36 cellular contexts compared by ENCODE assay signal in genomic region chr4:93370256-93370655, GRCh38.
"Had no signal": no experiment of that assay in that cellular context is flagged by ENCODE, and none has a peak within 500 bp of the region (broad histone marks: within the 10 kb centered on the region; RNA-seq: fewer than 3 reads in every experiment).

No MANE protein-coding gene starts in this region.

- H3K27ac Mint-ChIP-seq: activated CD4-positive, alpha-beta memory T cell treated with anti-CD3 and anti-CD28 coated beads, Interleukin-2, amount 10 ng/mL, durations not matched to agents 7 days and 5 days; activated CD4-positive, alpha-beta T cell treated with anti-CD3 and anti-CD28 coated beads for 36 hours; activated CD4-positive, alpha-beta T cell treated with anti-CD3 and anti-CD28 coated beads, Interleukin-2, amount 10 ng/mL, durations not matched to agents 7 days and 5 days; activated naive CD4-positive, alpha-beta T cell treated with anti-CD3 and anti-CD28 coated beads, Interleukin-2, amount 10 ng/mL, durations not matched to agents 7 days and 5 days; activated naive CD4-positive, alpha-beta T cell treated with anti-CD3 and anti-CD28 coated beads, Interleukin-2, amount 50 U/mL, for 24 hours; activated naive CD8-positive, alpha-beta T cell; activated T-cell treated with anti-CD3 and anti-CD28 coated beads, Interleukin-2, amount 50 U/mL, for 72 hours; activated T-helper 2 cell treated with anti-CD3 and anti-CD28 coated beads, Interferon-gamma antibody, Interleukin-2, Interleukin-4, amounts not matched to agents 10 μg/mL and 5 μg/mL and 100 μg/mL, durations not matched to agents 14 hours and 24 hours and 36 hours; brain; T-helper 1 cell treated with Interleukin-12 subunit alpha and Interleukin-12 subunit beta and Interleukin-4 antibody, amounts not matched to agents 30 μg/mL and 1 μg/mL, for 36 hours; T-helper 2 cell treated with Interferon-gamma antibody and Interleukin-4, amounts not matched to agents 5 μg/mL and 100 μg/mL, for 36 hours; WTC11 had no signal

- H3K4me1 Mint-ChIP-seq: activated CD4-positive, alpha-beta memory T cell treated with anti-CD3 and anti-CD28 coated beads, Interleukin-2, amount 10 ng/mL, durations not matched to agents 7 days and 5 days; activated CD4-positive, alpha-beta T cell treated with anti-CD3 and anti-CD28 coated beads for 36 hours; activated CD4-positive, alpha-beta T cell treated with anti-CD3 and anti-CD28 coated beads, Interleukin-2, amount 10 ng/mL, durations not matched to agents 7 days and 5 days; activated naive CD4-positive, alpha-beta T cell treated with anti-CD3 and anti-CD28 coated beads, Interleukin-2, amount 10 ng/mL, durations not matched to agents 7 days and 5 days; activated naive CD4-positive, alpha-beta T cell treated with anti-CD3 and anti-CD28 coated beads, Interleukin-2, amount 50 U/mL, for 24 hours; central memory CD8-positive, alpha-beta T cell had no signal

- H3K27ac ChIP-seq: ascending aorta, cardiac muscle cell, WERI-Rb-1 had no signal

- H3K4me3 ChIP-seq: ascending aorta, cardiac muscle cell had no signal

- H3K36me3 ChIP-seq: ascending aorta, cardiac muscle cell, WERI-Rb-1 had no signal

- H3K4me3 Mint-ChIP-seq: activated CD4-positive, alpha-beta memory T cell treated with anti-CD3 and anti-CD28 coated beads, Interleukin-2, amount 10 ng/mL, durations not matched to agents 7 days and 5 days; activated CD4-positive, alpha-beta T cell treated with anti-CD3 and anti-CD28 coated beads for 36 hours; activated CD4-positive, alpha-beta T cell treated with anti-CD3 and anti-CD28 coated beads, Interleukin-2, amount 10 ng/mL, durations not matched to agents 7 days and 5 days; activated naive CD4-positive, alpha-beta T cell treated with anti-CD3 and anti-CD28 coated beads, Interleukin-2, amount 10 ng/mL, durations not matched to agents 7 days and 5 days; activated naive CD4-positive, alpha-beta T cell treated with anti-CD3 and anti-CD28 coated beads, Interleukin-2, amount 50 U/mL, for 24 hours; activated naive CD8-positive, alpha-beta T cell; activated T-cell treated with anti-CD3 and anti-CD28 coated beads, Interleukin-2, amount 50 U/mL, for 4 hours; activated T-cell treated with anti-CD3 and anti-CD28 coated beads, Interleukin-2, amount 50 U/mL, for 72 hours; brain; central memory CD8-positive, alpha-beta T cell; T-helper 1 cell treated with Interleukin-12 subunit alpha and Interleukin-12 subunit beta and Interleukin-4 antibody, amounts not matched to agents 30 μg/mL and 1 μg/mL, for 36 hours; T-helper 2 cell treated with Interferon-gamma antibody and Interleukin-4, amounts not matched to agents 5 μg/mL and 100 μg/mL, for 36 hours; WTC11 had no signal

- DNase-seq: activated CD4-positive, alpha-beta memory T cell treated with anti-CD3 and anti-CD28 coated beads, Interleukin-2, amount 10 ng/mL, durations not matched to agents 7 days and 5 days; activated CD4-positive, alpha-beta T cell treated with anti-CD3 and anti-CD28 coated beads for 1 hour; activated CD4-positive, alpha-beta T cell treated with anti-CD3 and anti-CD28 coated beads for 36 hours; activated CD4-positive, alpha-beta T cell treated with anti-CD3 and anti-CD28 coated beads for 48 hours; activated CD4-positive, alpha-beta T cell treated with anti-CD3 and anti-CD28 coated beads, Interleukin-2, amount 10 ng/mL, durations not matched to agents 7 days and 5 days; activated CD4-positive, alpha-beta T cell treated with anti-CD3 and anti-CD28 coated beads, Interleukin-2, amount 50 U/mL, for 48 hours; activated CD4-positive, CD25-positive, alpha-beta regulatory T cell; activated CD8-positive, alpha-beta memory T cell treated with anti-CD3 and anti-CD28 coated beads, Interleukin-2, amount 50 U/mL, for 4 hours; activated effector memory CD4-positive, alpha-beta T cell treated with Interleukin-2 at 50 U/mL for 16 hours; activated gamma-delta T cell; activated naive CD4-positive, alpha-beta T cell treated with anti-CD3 and anti-CD28 coated beads, Interleukin-2, amount 10 ng/mL, durations not matched to agents 7 days and 5 days; activated naive CD4-positive, alpha-beta T cell treated with Interleukin-2 at 50 U/mL for 16 hours; activated T-cell treated with anti-CD3 and anti-CD28 coated beads for 4 hours; activated T-cell treated with anti-CD3 and anti-CD28 coated beads, Interleukin-2, amount 50 U/mL, for 1 hour; activated T-cell treated with anti-CD3 and anti-CD28 coated beads, Interleukin-2, amount 50 U/mL, for 4 hours; activated T-cell treated with anti-CD3 and anti-CD28 coated beads, Interleukin-2, amount 50 U/mL, for 72 hours; amygdala; anterior cingulate cortex; caudate nucleus; cerebellar nuclear complex; T-helper 1 cell; T-helper 2 cell; T-helper 9 cell; WERI-Rb-1 had no signal

- H3K4me1 ChIP-seq: ascending aorta had no signal

- H3K9me3 ChIP-seq: ascending aorta had no signal

- H3K9me3 Mint-ChIP-seq: activated CD4-positive, alpha-beta T cell treated with anti-CD3 and anti-CD28 coated beads, Interleukin-2, amount 10 ng/mL, durations not matched to agents 7 days and 5 days; activated naive CD4-positive, alpha-beta T cell treated with anti-CD3 and anti-CD28 coated beads, Interleukin-2, amount 10 ng/mL, durations not matched to agents 7 days and 5 days; T-helper 1 cell treated with Interleukin-12 subunit alpha and Interleukin-12 subunit beta and Interleukin-4 antibody, amounts not matched to agents 30 μg/mL and 1 μg/mL, for 36 hours; T-helper 2 cell treated with Interferon-gamma antibody and Interleukin-4, amounts not matched to agents 5 μg/mL and 100 μg/mL, for 36 hours; WTC11 had no signal

- ATAC-seq: activated CD4-positive, alpha-beta T cell treated with anti-CD3 and anti-CD28 coated beads for 36 hours; activated CD4-positive, CD25-positive, alpha-beta regulatory T cell treated with anti-CD3 and anti-CD28 coated beads, Interleukin-2, amount 50 U/mL, for 24 hours; activated T-cell treated with anti-CD3 and anti-CD28 coated beads, Interleukin-2, amount 50 U/mL, for 4 hours; activated T-cell treated with anti-CD3 and anti-CD28 coated beads, Interleukin-2, amount 50 U/mL, for 72 hours; WTC11 had no signal

- H3K27me3 ChIP-seq: ascending aorta, cardiac muscle cell had no signal

- H3K36me3 Mint-ChIP-seq: activated naive CD4-positive, alpha-beta T cell treated with anti-CD3 and anti-CD28 coated beads, Interleukin-2, amount 10 ng/mL, durations not matched to agents 7 days and 5 days; activated naive CD4-positive, alpha-beta T cell treated with anti-CD3 and anti-CD28 coated beads, Interleukin-2, amount 50 U/mL, for 24 hours; activated naive CD8-positive, alpha-beta T cell; brain; WTC11 had no signal

- H3K27me3 Mint-ChIP-seq: activated CD4-positive, alpha-beta memory T cell treated with anti-CD3 and anti-CD28 coated beads, Interleukin-2, amount 10 ng/mL, durations not matched to agents 7 days and 5 days; activated CD4-positive, alpha-beta T cell treated with anti-CD3 and anti-CD28 coated beads for 36 hours; activated CD4-positive, alpha-beta T cell treated with anti-CD3 and anti-CD28 coated beads, Interleukin-2, amount 10 ng/mL, durations not matched to agents 7 days and 5 days; activated naive CD4-positive, alpha-beta T cell treated with anti-CD3 and anti-CD28 coated beads, Interleukin-2, amount 10 ng/mL, durations not matched to agents 7 days and 5 days; activated naive CD4-positive, alpha-beta T cell treated with anti-CD3 and anti-CD28 coated beads, Interleukin-2, amount 50 U/mL, for 24 hours; activated naive CD8-positive, alpha-beta T cell; brain; central memory CD8-positive, alpha-beta T cell had no signal

- FAIRE-seq: bronchial epithelial cell had no signal
